In genomic region chr4:182174979-182175378, GRCh38 we compare ENCODE assay signal across 22 cellular contexts.
"Had no signal": no experiment of that assay in that cellular context is flagged by ENCODE, and none has a peak within 500 bp of the region (broad histone marks: within the 10 kb centered on the region; RNA-seq: fewer than 3 reads in every experiment).

No MANE protein-coding gene starts in this region.

- H3K4me3 ChIP-seq: body of pancreas, cardiac muscle cell, gastroesophageal sphincter, sigmoid colon, smooth muscle cell, stomach, suprapubic skin, tibial nerve had no signal

- H3K4me1 ChIP-seq: body of pancreas, gastroesophageal sphincter, sigmoid colon, stomach, suprapubic skin, tibial nerve had no signal

- ATAC-seq: activated T-cell treated with anti-CD3 and anti-CD28 coated beads, Interleukin-2, amount 50 U/mL, for 72 hours; body of pancreas; gastroesophageal sphincter; left ventricle myocardium superior; natural killer cell treated with Interleukin-12 subunit alpha and Interleukin-12 subunit beta and Interleukin-15 and Interleukin-18, amount 100 ng/mL, for 72 hours; stimulated activated memory B cell treated with anti-CD40 and anti-IgM and Interleukin-4, amounts not matched to agents 10 μg/mL and 1 μg/mL and 100 μg/mL, for 72 hours had no signal

- H3K27me3 ChIP-seq: body of pancreas, cardiac muscle cell, gastroesophageal sphincter, sigmoid colon, stomach, tibial nerve had no signal

- H3K9me3 ChIP-seq: body of pancreas, gastroesophageal sphincter, sigmoid colon, stomach, suprapubic skin, tibial nerve had no signal

- DNase-seq: activated CD4-positive, alpha-beta memory T cell treated with anti-CD3 and anti-CD28 coated beads for 36 hours; activated CD4-positive, alpha-beta T cell treated with anti-CD3 and anti-CD28 coated beads for 48 hours; activated gamma-delta T cell treated with Interleukin-2 at 50 U/mL for 16 hours; activated T-cell treated with anti-CD3 and anti-CD28 coated beads, Interleukin-2, amount 50 U/mL, for 72 hours; anterior cingulate cortex; body of pancreas; cortex of kidney; endodermal cell; head of caudate nucleus; hypothalamus; left ventricle myocardium superior; retina; sigmoid colon; stimulated activated CD4-positive, alpha-beta T cell treated with anti-CD3 and anti-CD28 coated beads, Interleukin-15, amount 100 ng/mL, for 24 hours; stomach had no signal

- H3K36me3 ChIP-seq: cardiac muscle cell, gastroesophageal sphincter, sigmoid colon, stomach, suprapubic skin, tibial nerve had no signal
